Comparison of ENCODE assay signal across 7 cellular contexts in genomic region chr13:79749985-79750551, GRCh38.
DNase-seq lines count a peak whose midpoint lies in the region; ATAC-seq and TF ChIP-seq lines count a peak whose summit lies in the region.

No MANE protein-coding gene starts in this region.

- no peak overlapping the region for H3K9ac ChIP-seq in HUES6 (ENCODE audit: low read length)

- ATAC-seq in left lobe of liver: peak; percentile 53
- no peak for ATAC-seq in GM21447 (IDR thresholded peaks at IDR 0.05; ENCODE audit: unreplicated experiment)

- DNase-seq in choroid plexus epithelial cell (ENCODE audit: low read depth): peak; percentile 100
- no peak for DNase-seq in left lobe of liver (ENCODE audit: low spot score)
- DNase-seq in transverse colon: peak; percentile 34
- no peak for DNase-seq in DMS153 (lab: John Stamatoyannopoulos, UW)
- DNase-seq in superior temporal gyrus (ENCODE audit: extremely low spot score): no peak

- TF ChIP-seq POLR2A in transverse colon (IDR thresholded peaks at IDR 0.05): no peak

- H3K4me1 ChIP-seq in HUES6 (ENCODE audit: control insufficient read depth, insufficient read depth, low read length): peaks cover 9% of the 10 kb centered on the region; the same call in 1 of the 2 replicates
- H3K4me1 ChIP-seq in transverse colon: peaks cover 0 to 5% (median 0%) of the 10 kb centered on the region in 4 donors

- TF ChIP-seq EP300 in transverse colon (IDR thresholded peaks at IDR 0.05; ENCODE audit: low read depth): no peak

- H3K27ac ChIP-seq in HUES6 (ENCODE audit: low read depth, low read length): peak overlapping the region; percentile 10; the same call in 1 of the 2 replicates
- H3K27ac ChIP-seq in transverse colon: peak overlapping the region in 3 of 4 donors; percentile 4 to 46 (median 19)

- intact Hi-C loops in transverse colon (cut with DNase I; ENCODE audit: low total_unique reads): no loop called here

- H3K9me3 ChIP-seq in HUES6 (ENCODE audit: control insufficient read depth, insufficient read depth, low read depth, low read length): peaks cover 2% of the 10 kb centered on the region; the same call in 1 of the 2 replicates
- no peaks in the 10 kb centered on the region for H3K9me3 ChIP-seq in transverse colon

- WGBS in transverse colon (ENCODE audit: low coverage in 1 of 2), 2 donors: 54 to 61% methylated on average over 3 of the region's 3 CpGs

- H3K36me3 ChIP-seq in HUES6 (ENCODE audit: control insufficient read depth, insufficient read depth, low read length): no peaks in the 10 kb centered on the region
- no peaks in the 10 kb centered on the region for H3K36me3 ChIP-seq in transverse colon

- H3K4me3 ChIP-seq in HUES6 (ENCODE audit: low read depth, low read length): no peak overlapping the region
- H3K4me3 ChIP-seq in choroid plexus epithelial cell (ENCODE audit: low read depth, low read length): no peak overlapping the region
- no peak overlapping the region for H3K4me3 ChIP-seq in transverse colon

- TF ChIP-seq CTCF in choroid plexus epithelial cell (conservative IDR thresholded peaks at IDR 0.05; ENCODE audit: low read depth, low read length): no peak
- no peak for TF ChIP-seq CTCF in transverse colon (IDR thresholded peaks at IDR 0.05)

- H3K27me3 ChIP-seq in HUES6 (ENCODE audit: control insufficient read depth, insufficient read depth, low read length) (no peaks in the 10 kb centered on the region), transverse colon (no peaks in the 10 kb centered on the region)

- in situ Hi-C loops in transverse colon (cut with MboI; ENCODE audit: low pct_ligation_motif_present in 1 of 4, low pct_unique_long_range_greater_than_20kb in 1 of 4, low sequenced_read_pairs in 3 of 4): no loop called here

Comparison
In these comparisons a context has a peak if more than half of its experiments do, and no peak if none do; other contexts are left out.
1. DNase-seq: peak in choroid plexus epithelial cell (single experiment) and transverse colon (single experiment); none in left lobe of liver (single experiment), DMS153 (single experiment) and superior temporal gyrus (single experiment).